16 cellular contexts compared by ENCODE assay signal in genomic region chr16:88070341-88070740, GRCh38.
DNase-seq lines count a peak whose midpoint lies in the region; ATAC-seq and TF ChIP-seq lines count a peak whose summit lies in the region.
"Had no signal": no experiment of that assay in that cellular context is flagged by ENCODE, and none has a peak within 500 bp of the region (broad histone marks: within the 10 kb centered on the region; RNA-seq: fewer than 3 reads in every experiment).

No MANE protein-coding gene starts in this region.

- no peaks in the 10 kb centered on the region for H3K4me1 Mint-ChIP-seq in CD14-positive monocyte
- no peaks in the 10 kb centered on the region for H3K4me1 Mint-ChIP-seq in activated T-helper 17 cell treated with anti-CD3 and anti-CD28 coated beads, Interleukin-2, amount 50 U/mL, for 72 hours

- 67 to 91% (median 73%) methylated on average over 4 to 12 of the region's 12 CpGs for WGBS in spleen, 5 donors

- no peak for TF ChIP-seq POLR2A in spleen (IDR thresholded peaks at IDR 0.05)

- H3K9me3 Mint-ChIP-seq in CD14-positive monocyte: peaks cover 0 to 1% (median 0%) of the 10 kb centered on the region in 7 donors
- no peaks in the 10 kb centered on the region for H3K9me3 Mint-ChIP-seq in activated T-helper 17 cell treated with anti-CD3 and anti-CD28 coated beads, Interleukin-2, amount 50 U/mL, for 72 hours
- H3K9me3 Mint-ChIP-seq: CD8-positive, alpha-beta memory T cell had no signal

- H3K4me3 ChIP-seq in spleen: no peak overlapping the region

- H3K9me3 ChIP-seq in spleen: no peaks in the 10 kb centered on the region
- H3K9me3 ChIP-seq: BE2C had no signal

- ATAC-seq in activated T-helper 17 cell treated with anti-CD3 and anti-CD28 coated beads, Interleukin-2, amount 50 U/mL, for 72 hours (replicated peaks): no peak

- peaks cover 0 to 100% (median 50%) of the 10 kb centered on the region in 6 donors for H3K36me3 ChIP-seq in spleen
- H3K36me3 ChIP-seq: BE2C had no signal

- peak overlapping the region in 5 of 8 donors; percentile 5 to 88 (median 70) for H3K27ac ChIP-seq in spleen

- no peaks in the 10 kb centered on the region for H3K27me3 ChIP-seq in spleen (replicated peaks in 1 of 7)
- H3K27me3 ChIP-seq: BE2C had no signal

- no peak overlapping the region for H3K4me3 Mint-ChIP-seq in CD14-positive monocyte
- no peak overlapping the region for H3K4me3 Mint-ChIP-seq in activated T-helper 17 cell treated with anti-CD3 and anti-CD28 coated beads, Interleukin-2, amount 50 U/mL, for 72 hours
- H3K4me3 Mint-ChIP-seq: CD8-positive, alpha-beta memory T cell had no signal

- no peak overlapping the region for H3K27ac Mint-ChIP-seq in CD14-positive monocyte
- H3K27ac Mint-ChIP-seq in activated T-helper 17 cell treated with anti-CD3 and anti-CD28 coated beads, Interleukin-2, amount 50 U/mL, for 72 hours: peak overlapping the region; percentile 35

- peaks cover 51 to 80% of the 10 kb centered on the region in 2 donors for H3K36me3 Mint-ChIP-seq in CD14-positive monocyte
- peaks cover 36% of the 10 kb centered on the region for H3K36me3 Mint-ChIP-seq in activated T-helper 17 cell treated with anti-CD3 and anti-CD28 coated beads, Interleukin-2, amount 50 U/mL, for 72 hours (ENCODE audit: low read depth)

- peaks cover 0 to 36% (median 17%) of the 10 kb centered on the region in 6 donors for H3K4me1 ChIP-seq in spleen
- H3K4me1 ChIP-seq: BE2C had no signal

- intact Hi-C loops in CD14-positive monocyte (cut with micrococcal nuclease) (no loop called here), spleen (cut with DNase I; ENCODE audit: low total_unique reads) (no loop called here)

- H3K27me3 Mint-ChIP-seq in CD14-positive monocyte (ENCODE audit: low read depth in 3 of 3): peaks cover 0 to 1% (median 0%) of the 10 kb centered on the region in 3 donors
- no peaks in the 10 kb centered on the region for H3K27me3 Mint-ChIP-seq in activated T-helper 17 cell treated with anti-CD3 and anti-CD28 coated beads, Interleukin-2, amount 50 U/mL, for 72 hours

- DNase-seq in CD14-positive monocyte (ENCODE audit: low spot score) (peak; percentile 17), NAMALWA (ENCODE audit: low spot score) (peak; percentile 39), spleen (peak; percentile 64), NCI-H1417 treated with DMSO at 0.1 percent for 48 hours (lab: John Stamatoyannopoulos, UW) (no peak), hepatic stellate cell (ENCODE audit: low spot score) (no peak), mucosa of gallbladder (ENCODE audit: low spot score) (no peak)
- DNase-seq: BE2C; CD8-positive, alpha-beta memory T cell; DMS79; GOT3; KBM-7; NCI-H1436 treated with DMSO at 0.1 percent for 48 hours; NCI-H2081; NCI-H510A; OCI-M1 had no signal

- TF ChIP-seq CTCF in CD14-positive monocyte (IDR thresholded peaks at IDR 0.05) (no peak), spleen (IDR thresholded peaks at IDR 0.05 in 8 of 11, conservative IDR thresholded peaks at IDR 0.05 in 3 of 11) (no peak)

Comparison
In these comparisons a context has a peak if more than half of its experiments do, and no peak if none do; other contexts are left out.
1. DNase-seq: peak in CD14-positive monocyte (single experiment), NAMALWA (single experiment) and spleen (single experiment); none in NCI-H1417 treated with DMSO at 0.1 percent for 48 hours (single experiment), hepatic stellate cell (single experiment) and mucosa of gallbladder (single experiment).